ENCODE assay signal across 9 cellular contexts in the genomic region with DNA sequence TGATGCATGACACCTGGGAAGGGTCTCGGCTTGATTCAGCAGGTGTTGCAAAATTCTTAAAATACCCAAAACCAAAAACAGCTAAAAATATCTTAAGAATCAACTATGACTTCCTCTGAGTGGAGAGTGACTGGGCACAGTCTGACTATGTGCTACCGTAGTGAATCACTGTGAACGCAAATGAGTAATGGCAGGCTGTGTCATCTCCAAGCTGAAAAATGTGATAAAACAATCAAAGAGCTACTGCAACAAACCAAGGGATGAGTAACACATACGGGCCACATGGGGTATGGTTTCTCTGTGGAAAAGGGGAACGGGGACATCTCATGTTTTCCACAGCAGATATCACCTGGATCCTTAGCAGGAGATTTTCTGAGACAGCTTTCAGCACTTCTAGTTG.
DNase-seq lines count a peak whose midpoint lies in the region; ATAC-seq, FAIRE-seq and TF ChIP-seq lines count a peak whose summit lies in the region.
"Had no signal": no experiment of that assay in that cellular context is flagged by ENCODE, and none has a peak within 500 bp of the region (broad histone marks: within the 10 kb centered on the region; RNA-seq: fewer than 3 reads in every experiment).

No MANE protein-coding gene starts in this region.

- no peak for TF ChIP-seq EP300 in GM12878 (IDR thresholded peaks at IDR 0.05; ENCODE audit: borderline replicate concordance in 1 of 2, control insufficient read depth in 1 of 2, low read depth in 2 of 2, low read length in 2 of 2)

- DNase-seq in AG09309 (ENCODE audit: low read depth) (peak; percentile 25), GM12878 (ENCODE audit: low read depth, low spot score) (no peak), DMS53 (lab: John Stamatoyannopoulos, UW) (no peak), KG1 (lab: John Stamatoyannopoulos, UW) (no peak), NCI-H1694 (lab: John Stamatoyannopoulos, UW) (no peak), NCI-H526 treated with DMSO at 0.1 percent for 48 hours (lab: John Stamatoyannopoulos, UW) (no peak)
- DNase-seq: tibial artery had no signal

- no TSS peak for BruUV-seq in GM12878 (replicated peaks; lab: Mats Ljungman, UMichigan)

- no peak for TF ChIP-seq CTCF in AG09309 (IDR thresholded peaks at IDR 0.05; ENCODE audit: control insufficient read depth, insufficient read depth, low read depth, low read length, missing control alignments)
- TF ChIP-seq CTCF in GM12878 (IDR thresholded peaks at IDR 0.05 in 2 of 3, conservative IDR thresholded peaks at IDR 0.05 in 1 of 3; ENCODE audit: control insufficient read depth in 2 of 3, extremely low read depth in 1 of 3, insufficient read depth in 1 of 3, low read depth in 3 of 3, low read length in 3 of 3): no peak

- no peak for TF ChIP-seq POLR2A in GM12878 (IDR thresholded peaks at IDR 0.05; ENCODE audit: low read depth, low read length)

- SMC1A ChIA-PET in GM12878 (lab: Charles Lee; ENCODE audit: uncharacterized antibody, unreplicated experiment): interaction anchor here (0.6 to 1.8 kb wide), 4 partner anchors 13 to 1491 kb away, joined by 3 to 4 read pairs (median 4); no protein-coding TSS in a partner anchor

- WGBS in GM12878 (ENCODE audit: insufficient coverage, insufficient replicate concordance, low lambda C conversion rate, missing lambda C conversion rate): 0% methylated on average over 5 of the region's 5 CpGs

- CTCF ChIA-PET in GM12878 (lab: Yijun Ruan, JAX): interaction anchor here (0.7 to 2.3 kb wide), 21 partner anchors 9 to 1553 kb away, joined by 3 to 13 read pairs (median 3); no protein-coding TSS in a partner anchor

- FAIRE-seq in GM12878 (lab: Jason Lieb, UNC): peak; percentile 41

- no peaks in the 10 kb centered on the region for H4K20me1 ChIP-seq in GM12878 (ENCODE audit: control insufficient read depth, insufficient read depth)

- no peaks in the 10 kb centered on the region for H3K27me3 ChIP-seq in GM12878 (replicated peaks in 1 of 2; ENCODE audit: control insufficient read depth in 2 of 2, insufficient read depth in 2 of 2, low read length in 1 of 2)
- H3K27me3 ChIP-seq: tibial artery had no signal

- RAD21 ChIA-PET in GM12878 (lab: Charles Lee; ENCODE audit: unreplicated experiment): interaction anchor here (0.8 kb wide), 1 partner anchor 178 kb away, joined by 3 read pairs; no protein-coding TSS in a partner anchor

- no peaks in the 10 kb centered on the region for H3K36me3 ChIP-seq in GM12878 (ENCODE audit: control insufficient read depth in 2 of 2, insufficient read depth in 2 of 2, low read length in 1 of 2)
- H3K36me3 ChIP-seq: tibial artery had no signal

- POLR2A ChIA-PET in GM12878 (lab: Charles Lee): no interaction called here

- no peaks in the 10 kb centered on the region for H3K9me3 ChIP-seq in GM12878 (replicated peaks; ENCODE audit: control insufficient read depth, insufficient read depth, low read length)
- H3K9me3 ChIP-seq: tibial artery had no signal

- in situ Hi-C loops in GM12878 (cut with MboI): no loop called here

- no peak overlapping the region for H3K27ac ChIP-seq in GM12878 (ENCODE audit: control insufficient read depth, insufficient read depth)
- H3K27ac ChIP-seq: tibial artery had no signal

- peak; percentile 66 for ATAC-seq in GM19023 (IDR thresholded peaks at IDR 0.05; ENCODE audit: unreplicated experiment)
- peak; percentile 71 for ATAC-seq in HG03354 (IDR thresholded peaks at IDR 0.05; ENCODE audit: poor library complexity, severe bottlenecking, unreplicated experiment)
- ATAC-seq in GM12878: peak; percentile 79

- no peak overlapping the region for H3K4me3 ChIP-seq in AG09309 (ENCODE audit: control insufficient read depth, low read depth, low read length)
- H3K4me3 ChIP-seq in GM12878: no peak overlapping the region
- H3K4me3 ChIP-seq: tibial artery had no signal

- intact Hi-C loops in GM12878 (cut with micrococcal nuclease; ENCODE audit: unreplicated experiment): loop anchor here (1.0 to 5.0 kb wide), 2 partner anchors 869 to 1554 kb away; no protein-coding TSS in a partner anchor

- H2AFZ ChIP-seq in GM12878 (ENCODE audit: control insufficient read depth, low read depth, low read length): peak overlapping the region; percentile 10; the same call in 1 of the 2 replicates

- no peak overlapping the region for H3K4me2 ChIP-seq in GM12878 (ENCODE audit: control insufficient read depth, insufficient read depth)

- H3K4me1 ChIP-seq in GM12878 (ENCODE audit: control insufficient read depth, insufficient read depth, low read length): peaks cover 5% of the 10 kb centered on the region; the same call in 1 of the 2 replicates
- H3K4me1 ChIP-seq: tibial artery had no signal

- no peaks in the 10 kb centered on the region for H3K79me2 ChIP-seq in GM12878 (ENCODE audit: control insufficient read depth, insufficient read depth, low read length)

- H3K9ac ChIP-seq in GM12878 (ENCODE audit: control insufficient read depth, insufficient read depth, low read length): no peak overlapping the region

- no peak for TF ChIP-seq RAD21 in GM12878 (IDR thresholded peaks at IDR 0.05; ENCODE audit: insufficient read depth, low read depth, low read length)

TF ChIP-seq in GM12878, 131 proteins besides CTCF, POLR2A, EP300 and RAD21 (continues in another document):
- TF ChIP-seq MEF2A (IDR thresholded peaks at IDR 0.05; ENCODE audit: insufficient read depth, low read depth, low read length) (peak; percentile 89), DPF2 (IDR thresholded peaks at IDR 0.05) (no peak), GABPA (IDR thresholded peaks at IDR 0.05; ENCODE audit: low read depth) (0 out of 2 replicates have a peak, but pooled peaks have one; percentile 46), POU2F2 (IDR thresholded peaks at IDR 0.05; ENCODE audit: borderline replicate concordance, low read depth, low read length) (no peak), BCLAF1 (IDR thresholded peaks at IDR 0.05) (no peak), ETV6 (conservative IDR thresholded peaks at IDR 0.05 in 1 of 2, IDR thresholded peaks at IDR 0.05 in 1 of 2; ENCODE audit: borderline replicate concordance in 1 of 2, low read depth in 1 of 2) (peak in 1 of 2 experiments; percentile 42; a peak in 1 of 4 replicates), EED (IDR thresholded peaks at IDR 0.05; ENCODE audit: low read depth) (peak; percentile 74), NFIC (IDR thresholded peaks at IDR 0.05; ENCODE audit: low read depth, low read length) (peak; percentile 88), TCF7 (IDR thresholded peaks at IDR 0.05; ENCODE audit: borderline replicate concordance) (0 out of 2 replicates have a peak, but pooled peaks have one; percentile 22), NFXL1 (IDR thresholded peaks at IDR 0.05; ENCODE audit: borderline replicate concordance) (no peak)
- TF ChIP-seq, protein P1, sequence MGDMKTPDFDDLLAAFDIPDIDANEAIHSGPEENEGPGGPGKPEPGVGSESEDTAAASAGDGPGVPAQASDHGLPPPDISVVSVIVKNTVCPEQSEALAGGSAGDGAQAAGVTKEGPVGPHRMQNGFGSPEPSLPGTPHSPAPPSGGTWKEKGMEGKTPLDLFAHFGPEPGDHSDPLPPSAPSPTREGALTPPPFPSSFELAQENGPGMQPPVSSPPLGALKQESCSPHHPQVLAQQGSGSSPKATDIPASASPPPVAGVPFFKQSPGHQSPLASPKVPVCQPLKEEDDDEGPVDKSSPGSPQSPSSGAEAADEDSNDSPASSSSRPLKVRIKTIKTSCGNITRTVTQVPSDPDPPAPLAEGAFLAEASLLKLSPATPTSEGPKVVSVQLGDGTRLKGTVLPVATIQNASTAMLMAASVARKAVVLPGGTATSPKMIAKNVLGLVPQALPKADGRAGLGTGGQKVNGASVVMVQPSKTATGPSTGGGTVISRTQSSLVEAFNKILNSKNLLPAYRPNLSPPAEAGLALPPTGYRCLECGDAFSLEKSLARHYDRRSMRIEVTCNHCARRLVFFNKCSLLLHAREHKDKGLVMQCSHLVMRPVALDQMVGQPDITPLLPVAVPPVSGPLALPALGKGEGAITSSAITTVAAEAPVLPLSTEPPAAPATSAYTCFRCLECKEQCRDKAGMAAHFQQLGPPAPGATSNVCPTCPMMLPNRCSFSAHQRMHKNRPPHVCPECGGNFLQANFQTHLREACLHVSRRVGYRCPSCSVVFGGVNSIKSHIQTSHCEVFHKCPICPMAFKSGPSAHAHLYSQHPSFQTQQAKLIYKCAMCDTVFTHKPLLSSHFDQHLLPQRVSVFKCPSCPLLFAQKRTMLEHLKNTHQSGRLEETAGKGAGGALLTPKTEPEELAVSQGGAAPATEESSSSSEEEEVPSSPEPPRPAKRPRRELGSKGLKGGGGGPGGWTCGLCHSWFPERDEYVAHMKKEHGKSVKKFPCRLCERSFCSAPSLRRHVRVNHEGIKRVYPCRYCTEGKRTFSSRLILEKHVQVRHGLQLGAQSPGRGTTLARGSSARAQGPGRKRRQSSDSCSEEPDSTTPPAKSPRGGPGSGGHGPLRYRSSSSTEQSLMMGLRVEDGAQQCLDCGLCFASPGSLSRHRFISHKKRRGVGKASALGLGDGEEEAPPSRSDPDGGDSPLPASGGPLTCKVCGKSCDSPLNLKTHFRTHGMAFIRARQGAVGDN (IDR thresholded peaks at IDR 0.05): no peak
- TF ChIP-seq, protein P2, sequence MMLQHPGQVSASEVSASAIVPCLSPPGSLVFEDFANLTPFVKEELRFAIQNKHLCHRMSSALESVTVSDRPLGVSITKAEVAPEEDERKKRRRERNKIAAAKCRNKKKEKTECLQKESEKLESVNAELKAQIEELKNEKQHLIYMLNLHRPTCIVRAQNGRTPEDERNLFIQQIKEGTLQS (IDR thresholded peaks at IDR 0.05; ENCODE audit: borderline replicate concordance, extremely low read depth, low read depth, low read length): no peak
